In genomic region chr15:84661001-84661400, GRCh38 we compare ENCODE assay signal across 19 cellular contexts.
A peak's percentile ranks its signal among the peaks of the same experiment; 100 is the strongest.
DNase-seq lines count a peak whose midpoint lies in the region; ATAC-seq and TF ChIP-seq lines count a peak whose summit lies in the region.
"Had no signal": no experiment of that assay in that cellular context is flagged by ENCODE, and none has a peak within 500 bp of the region (broad histone marks: within the 10 kb centered on the region; RNA-seq: fewer than 3 reads in every experiment).

No MANE protein-coding gene starts in this region.

- H3K4me1 Mint-ChIP-seq in central memory CD8-positive, alpha-beta T cell = peaks cover 22% of the 10 kb centered on the region
- H3K4me1 Mint-ChIP-seq in nephron progenitor cell = peaks cover 30% of the 10 kb centered on the region

- no peaks in the 10 kb centered on the region for H3K27me3 ChIP-seq in KMS-11 (ENCODE audit: insufficient read depth, low read depth)
- H3K27me3 ChIP-seq: BLaER1 had no signal

- DNase-seq in central memory CD8-positive, alpha-beta T cell (ENCODE audit: low spot score in 2 of 2) = no peak
- no peak for DNase-seq in nephron progenitor cell
- no peak for DNase-seq in AML-193 (lab: John Stamatoyannopoulos, UW)
- DNase-seq in COR-L47 (lab: John Stamatoyannopoulos, UW) = no peak
- DNase-seq: CD4-positive, CD25-positive, alpha-beta regulatory T cell; CD8-positive, alpha-beta T cell; DMS 273 treated with DMSO at 0.1 percent for 48 hours; DMS79; EL; GDM1; GOT3; HFFc6 had no signal

- no peak overlapping the region for H3K4me3 Mint-ChIP-seq in central memory CD8-positive, alpha-beta T cell
- H3K4me3 Mint-ChIP-seq in nephron progenitor cell = no peak overlapping the region
- H3K4me3 Mint-ChIP-seq: B cell; CD8-positive, alpha-beta T cell; HFFc6 had no signal

- no peaks in the 10 kb centered on the region for H3K27me3 Mint-ChIP-seq in central memory CD8-positive, alpha-beta T cell
- peaks cover 19% of the 10 kb centered on the region for H3K27me3 Mint-ChIP-seq in nephron progenitor cell (ENCODE audit: low read depth, poor library complexity)
- H3K27me3 Mint-ChIP-seq: B cell; CD4-positive, CD25-positive, alpha-beta regulatory T cell had no signal

- H3K4me3 ChIP-seq in KMS-11 (IDR thresholded peaks at IDR 0.05; ENCODE audit: insufficient read depth, low read depth, low read length) = no peak overlapping the region
- H3K4me3 ChIP-seq: BLaER1, GM12878, HAP-1 had no signal

- H3K9me3 Mint-ChIP-seq in central memory CD8-positive, alpha-beta T cell = no peaks in the 10 kb centered on the region
- no peaks in the 10 kb centered on the region for H3K9me3 Mint-ChIP-seq in nephron progenitor cell
- H3K9me3 Mint-ChIP-seq: CD4-positive, CD25-positive, alpha-beta regulatory T cell; CD8-positive, alpha-beta T cell; HFFc6 had no signal

- ATAC-seq in central memory CD8-positive, alpha-beta T cell (replicated peaks; ENCODE audit: extremely low read depth, poor library complexity, severe bottlenecking) = no peak
- ATAC-seq in HG02642 (IDR thresholded peaks at IDR 0.05; ENCODE audit: poor library complexity, unreplicated experiment) = no peak
- ATAC-seq: CD8-positive, alpha-beta T cell; GM12878 had no signal

- H3K36me3 ChIP-seq in KMS-11 (ENCODE audit: insufficient read depth) = no peaks in the 10 kb centered on the region

- no peaks in the 10 kb centered on the region for H4K20me1 ChIP-seq in KMS-11 (ENCODE audit: insufficient read depth)
- H4K20me1 ChIP-seq: BLaER1 had no signal

- H3K27ac Mint-ChIP-seq in central memory CD8-positive, alpha-beta T cell (ENCODE audit: low read depth) = peak overlapping the region; percentile 44
- peak overlapping the region; percentile 34 for H3K27ac Mint-ChIP-seq in nephron progenitor cell
- H3K27ac Mint-ChIP-seq: B cell; CD8-positive, alpha-beta T cell; HFFc6 had no signal

- H2AFZ ChIP-seq in KMS-11 (ENCODE audit: low read depth) = no peak overlapping the region

- H3K4me2 ChIP-seq in KMS-11 = peak overlapping the region; percentile 31

- no peak overlapping the region for H3K9ac ChIP-seq in KMS-11
- H3K9ac ChIP-seq: BLaER1 had no signal

- H3K36me3 Mint-ChIP-seq in central memory CD8-positive, alpha-beta T cell (ENCODE audit: insufficient read depth) = peaks cover 11% of the 10 kb centered on the region
- H3K36me3 Mint-ChIP-seq in nephron progenitor cell (ENCODE audit: low read depth) = peaks cover 27% of the 10 kb centered on the region

- TF ChIP-seq CTCF in KMS-11 (conservative IDR thresholded peaks at IDR 0.05; ENCODE audit: low read depth, low read length) = no peak
- no peak for TF ChIP-seq CTCF in nephron progenitor cell (IDR thresholded peaks at IDR 0.05)

- H3K79me2 ChIP-seq in KMS-11 (ENCODE audit: insufficient read depth, low read depth) = no peaks in the 10 kb centered on the region

- no peak overlapping the region for H3K27ac ChIP-seq in KMS-11
- H3K27ac ChIP-seq: BLaER1, C4-2B had no signal

- peaks cover 38% of the 10 kb centered on the region for H3K4me1 ChIP-seq in KMS-11 (ENCODE audit: low read depth, poor library complexity, severe bottlenecking)
